In genomic region chrX:108044554-108045256, GRCh38 we compare ENCODE assay signal across 3 cellular contexts.
TF ChIP-seq lines count a peak whose summit lies in the region.

Gene VSIG1, plus strand, starts transcription at chrX:108045065. Its CDS starts 66 bp downstream, at chrX:108045131.

TF ChIP-seq in A549, 52 proteins besides CTCF, POLR2A, EP300 and RAD21:
- no peak for TF ChIP-seq EHMT2 (IDR thresholded peaks at IDR 0.05; ENCODE audit: low read depth)
- TF ChIP-seq MAFK (IDR thresholded peaks at IDR 0.05; ENCODE audit: partially characterized antibody) = peak; percentile 43
TF ChIP-seq in A549: peak in this region for 1.

TF ChIP-seq in IMR-90, 13 proteins besides CTCF, POLR2A, EP300 and RAD21:
- TF ChIP-seq USF2 (IDR thresholded peaks at IDR 0.05; ENCODE audit: low read depth, low read length) (no peak), MAFK (IDR thresholded peaks at IDR 0.05; ENCODE audit: low read depth, low read length) (peak; percentile 74), BHLHE40 (IDR thresholded peaks at IDR 0.05; ENCODE audit: low read depth, low read length) (no peak)

TF ChIP-seq in HepG2, 621 proteins besides CTCF, POLR2A, EP300 and RAD21:
- TF ChIP-seq ZNF251 (CRISPR knock-in tag; IDR thresholded peaks at IDR 0.05) = no peak
- TF ChIP-seq MAFK (conservative IDR thresholded peaks at IDR 0.05 in 1 of 2, IDR thresholded peaks at IDR 0.05 in 1 of 2; ENCODE audit: low read length in 2 of 2) = peak in 1 of 2 experiments; percentile 68; a peak in 3 of 4 replicates
- TF ChIP-seq YEATS4 (CRISPR knock-in tag; IDR thresholded peaks at IDR 0.05; ENCODE audit: borderline replicate concordance) = no peak
- TF ChIP-seq ZNF567 (CRISPR knock-in tag; IDR thresholded peaks at IDR 0.05; ENCODE audit: borderline replicate concordance) = no peak
- TF ChIP-seq TEF (CRISPR knock-in tag; IDR thresholded peaks at IDR 0.05) = no peak
- peak; percentile 48 for TF ChIP-seq MAFF (IDR thresholded peaks at IDR 0.05; ENCODE audit: low read depth, low read length)
